ENCODE assay signal across 1 cellular context in genomic region chr21:38822754-38823374, GRCh38.
TF ChIP-seq lines count a peak whose summit lies in the region.

No MANE protein-coding gene starts in this region.

TF ChIP-seq in HCT116, 20 proteins besides CTCF, POLR2A, EP300 and RAD21:
- TF ChIP-seq ZBTB33 (IDR thresholded peaks at IDR 0.05; ENCODE audit: extremely low read depth, insufficient replicate concordance, low read length) (no peak), JUND (IDR thresholded peaks at IDR 0.05) (no peak), EZH2 (IDR thresholded peaks at IDR 0.05) (no peak), TCF7L2 (IDR thresholded peaks at IDR 0.05; ENCODE audit: borderline replicate concordance, extremely low read depth, insufficient read depth, insufficient read length) (no peak), CBX3 (IDR thresholded peaks at IDR 0.05; ENCODE audit: low read depth) (no peak), MAX (IDR thresholded peaks at IDR 0.05) (no peak), YY1 (IDR thresholded peaks at IDR 0.05; ENCODE audit: extremely low read depth, insufficient replicate concordance, low read depth, low read length) (no peak), EZH2phosphoT487 (IDR thresholded peaks at IDR 0.05; ENCODE audit: borderline replicate concordance) (no peak), ZNF274 (IDR thresholded peaks at IDR 0.05; ENCODE audit: low read depth, low read length) (no peak), FOSL1 (IDR thresholded peaks at IDR 0.05; ENCODE audit: low read depth) (no peak), SP1 (IDR thresholded peaks at IDR 0.05; ENCODE audit: low read depth) (no peak)
